Comparison of ENCODE assay signal across 19 cellular contexts in the genomic region with DNA sequence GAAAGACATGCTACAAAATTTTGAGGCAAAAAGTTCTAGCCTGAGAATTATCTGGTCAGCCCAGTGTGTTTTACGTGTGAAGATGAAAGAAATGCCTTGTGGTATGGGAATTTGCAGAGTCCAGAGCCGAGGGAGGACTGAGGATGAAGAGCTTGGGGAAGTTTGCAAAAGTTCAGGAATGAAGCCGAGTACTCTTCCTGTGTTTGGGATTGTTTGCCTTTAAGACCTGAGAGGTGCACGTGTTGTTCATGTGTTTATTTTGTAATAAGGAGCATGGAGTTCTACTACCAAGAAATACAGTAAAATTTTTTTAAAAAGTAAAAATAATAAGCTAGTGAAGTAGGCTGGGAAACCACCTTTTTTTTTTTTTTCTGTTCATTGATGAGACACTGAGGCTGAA. TPM values are rescaled to one million over a fixed set of nuclear protein-coding genes. Genes with fewer than 3 reads are reported as not detected.
DNase-seq lines count a peak whose midpoint lies in the region; ATAC-seq and TF ChIP-seq lines count a peak whose summit lies in the region.
"Had no signal": no experiment of that assay in that cellular context is flagged by ENCODE, and none has a peak within 500 bp of the region (broad histone marks: within the 10 kb centered on the region; RNA-seq: fewer than 3 reads in every experiment).

No MANE protein-coding gene starts in this region.

- H3K27me3 Mint-ChIP-seq in Caco-2 (ENCODE audit: insufficient read depth, unreplicated experiment) (no peaks in the 10 kb centered on the region), nephron (ENCODE audit: low read depth) (no peaks in the 10 kb centered on the region)
- H3K27me3 Mint-ChIP-seq in activated naive CD8-positive, alpha-beta T cell treated with anti-CD3 and anti-CD28 coated beads, Interleukin-2, amount 50 U/mL, for 24 hours, result peaks cover 6% of the 10 kb centered on the region
- H3K27me3 Mint-ChIP-seq: CD4-positive, alpha-beta T cell had no signal

- H3K36me3 ChIP-seq in Caco-2 (ENCODE audit: control insufficient read depth, insufficient read depth, low read length) (no peaks in the 10 kb centered on the region), gastroesophageal sphincter (no peaks in the 10 kb centered on the region)

- peaks cover 7% of the 10 kb centered on the region for H3K4me1 ChIP-seq in Caco-2
- H3K4me1 ChIP-seq in gastroesophageal sphincter, result peaks cover 10 to 86% (median 14%) of the 10 kb centered on the region in 3 donors

- no peak for TF ChIP-seq EP300 in gastroesophageal sphincter (IDR thresholded peaks at IDR 0.05)

- POLR2A ChIA-PET in Caco-2 (lab: Charles Lee), result no interaction called here

- H3K27me3 ChIP-seq in Caco-2 (replicated peaks; ENCODE audit: control insufficient read depth, insufficient read depth, low read length), result no peaks in the 10 kb centered on the region
- H3K27me3 ChIP-seq in gastroesophageal sphincter, result no peaks in the 10 kb centered on the region

- H3K4me3 ChIP-seq in Caco-2 (ENCODE audit: low read depth, low read length) (no peak overlapping the region), gastroesophageal sphincter (no peak overlapping the region)
- H3K4me3 ChIP-seq: GM12878, GM23338, K562 had no signal

- H3K27ac ChIP-seq in gastroesophageal sphincter, result peak overlapping the region; percentile 12 to 83 (median 44)

- H3K4me1 Mint-ChIP-seq in Caco-2 (ENCODE audit: low read depth, unreplicated experiment) (peaks cover 10% of the 10 kb centered on the region), nephron (peaks cover 86% of the 10 kb centered on the region)
- H3K4me1 Mint-ChIP-seq in activated naive CD8-positive, alpha-beta T cell treated with anti-CD3 and anti-CD28 coated beads, Interleukin-2, amount 50 U/mL, for 24 hours, result peaks cover 6% of the 10 kb centered on the region

- CTCF ChIA-PET in Caco-2 (lab: Charles Lee), result interaction anchor here (0.6 kb wide), 1 partner anchor 248 kb away, joined by 7 read pairs; no protein-coding TSS in a partner anchor

- H3K27ac Mint-ChIP-seq in Caco-2 (ENCODE audit: unreplicated experiment) (peak overlapping the region; percentile 70), nephron (peak overlapping the region; percentile 8 to 74 (median 44))
- no peak overlapping the region for H3K27ac Mint-ChIP-seq in activated naive CD8-positive, alpha-beta T cell treated with anti-CD3 and anti-CD28 coated beads, Interleukin-2, amount 50 U/mL, for 24 hours
- H3K27ac Mint-ChIP-seq: CD4-positive, alpha-beta T cell; GM23338 had no signal

- H3K9me3 ChIP-seq in Caco-2, result no peaks in the 10 kb centered on the region
- no peaks in the 10 kb centered on the region for H3K9me3 ChIP-seq in gastroesophageal sphincter

- H3K4me3 Mint-ChIP-seq in Caco-2 (ENCODE audit: unreplicated experiment), result no peak overlapping the region
- no peak overlapping the region for H3K4me3 Mint-ChIP-seq in nephron
- no peak overlapping the region for H3K4me3 Mint-ChIP-seq in activated naive CD8-positive, alpha-beta T cell treated with anti-CD3 and anti-CD28 coated beads, Interleukin-2, amount 50 U/mL, for 24 hours
- H3K4me3 Mint-ChIP-seq: CD4-positive, alpha-beta T cell; GM23338 had no signal

- no TSS peak for BruUV-seq in Caco-2 (replicated peaks; lab: Mats Ljungman, UMichigan)

- no peak for ATAC-seq in gastroesophageal sphincter
- peak; percentile 31 for ATAC-seq in sciatic nerve
- ATAC-seq in activated naive CD8-positive, alpha-beta T cell treated with anti-CD3 and anti-CD28 coated beads, Interleukin-2, amount 50 U/mL, for 24 hours, result no peak
- no peak for ATAC-seq in HG03457 (IDR thresholded peaks at IDR 0.05; ENCODE audit: unreplicated experiment)
- ATAC-seq: GM12878, GM23338, K562, Panc1 had no signal

- no peaks in the 10 kb centered on the region for H3K36me3 Mint-ChIP-seq in Caco-2 (ENCODE audit: insufficient read depth, unreplicated experiment)
- H3K36me3 Mint-ChIP-seq in nephron (ENCODE audit: low read depth), result peaks cover 42% of the 10 kb centered on the region
- no peaks in the 10 kb centered on the region for H3K36me3 Mint-ChIP-seq in activated naive CD8-positive, alpha-beta T cell treated with anti-CD3 and anti-CD28 coated beads, Interleukin-2, amount 50 U/mL, for 24 hours (ENCODE audit: low read depth)

- WGBS in gastroesophageal sphincter (ENCODE audit: low coverage in 1 of 2), 2 donors, result 40 to 54% methylated on average over 4 of the region's 4 CpGs

- TF ChIP-seq CTCF in Caco-2 (IDR thresholded peaks at IDR 0.05; ENCODE audit: insufficient read depth in 1 of 2, low read depth in 1 of 2, low read length in 1 of 2, severe bottlenecking in 1 of 2, unreplicated experiment in 1 of 2), result no peak
- TF ChIP-seq CTCF in gastroesophageal sphincter (IDR thresholded peaks at IDR 0.05), result no peak
- TF ChIP-seq CTCF in nephron (IDR thresholded peaks at IDR 0.05; ENCODE audit: unreplicated experiment in 3 of 3), result no peak

- intact Hi-C loops in Caco-2 (cut with micrococcal nuclease; ENCODE audit: unreplicated experiment), result no loop called here
- intact Hi-C loops in sciatic nerve (cut with DNase I), result no loop called here

- DNase-seq in Caco-2, result no peak
- no peak for DNase-seq in sciatic nerve (ENCODE audit: low spot score)
- DNase-seq in activated naive CD8-positive, alpha-beta T cell treated with anti-CD3 and anti-CD28 coated beads, Interleukin-2, amount 50 U/mL, for 24 hours, result no peak
- no peak for DNase-seq in T-helper 9 cell
- no peak for DNase-seq in DMS153 treated with DMSO at 0.1 percent for 48 hours (lab: John Stamatoyannopoulos, UW; ENCODE audit: unreplicated experiment)
- DNase-seq: CD4-positive, alpha-beta T cell; DMS153; EL; HCEC 1CT; NCI-H1105; NCI-H2081 treated with DMSO at 0.1 percent for 48 hours; NCI-H446 treated with DMSO at 0.1 percent for 48 hours had no signal

- H3K9me3 Mint-ChIP-seq in Caco-2 (ENCODE audit: unreplicated experiment), result no peaks in the 10 kb centered on the region
- H3K9me3 Mint-ChIP-seq in nephron, result no peaks in the 10 kb centered on the region
- H3K9me3 Mint-ChIP-seq in activated naive CD8-positive, alpha-beta T cell treated with anti-CD3 and anti-CD28 coated beads, Interleukin-2, amount 50 U/mL, for 24 hours, result no peaks in the 10 kb centered on the region
- H3K9me3 Mint-ChIP-seq: CD4-positive, alpha-beta T cell; GM23338 had no signal

- TF ChIP-seq POLR2A in gastroesophageal sphincter (IDR thresholded peaks at IDR 0.05), result no peak

RNA-seq across cellular contexts. Expression of a gene that starts 14.8 kb away (rescaled TPM):
- total RNA-seq in Caco-2 (2022) (4.0 and 4.6 TPM in 2 replicates), gastroesophageal sphincter (10 to 100 TPM; 42.5 to 87.6 (median 67.8) TPM), sciatic nerve (44.5 TPM)
